16 cellular contexts compared by ENCODE assay signal in genomic region chr7:73999664-74000420, GRCh38. TPM values are rescaled to one million over a fixed set of nuclear protein-coding genes. Genes with fewer than 3 reads are reported as not detected.
A peak's percentile ranks its signal among the peaks of the same experiment; 100 is the strongest.
DNase-seq lines count a peak whose midpoint lies in the region; ATAC-seq and TF ChIP-seq lines count a peak whose summit lies in the region.
"Had no signal": no experiment of that assay in that cellular context is flagged by ENCODE, and none has a peak within 500 bp of the region (broad histone marks: within the 10 kb centered on the region; RNA-seq: fewer than 3 reads in every experiment).

No MANE protein-coding gene starts in this region.

- peaks cover 0 to 10% (median 5%) of the 10 kb centered on the region in 11 donors for H3K9me3 ChIP-seq in heart right ventricle
- peaks cover 0 to 5% (median 1%) of the 10 kb centered on the region in 4 donors for H3K9me3 ChIP-seq in esophagus muscularis mucosa
- no peaks in the 10 kb centered on the region for H3K9me3 ChIP-seq in A673 (ENCODE audit: low read depth, low read length, poor library complexity, severe bottlenecking)
- H3K9me3 ChIP-seq: HAP-1 had no signal

- TF ChIP-seq POLR2A in esophagus muscularis mucosa (IDR thresholded peaks at IDR 0.05; ENCODE audit: low read depth), result no peak

- H3K4me1 ChIP-seq in heart right ventricle, result peaks cover 0 to 28% (median 9%) of the 10 kb centered on the region in 9 donors
- H3K4me1 ChIP-seq in esophagus muscularis mucosa, result peaks cover 22 to 87% (median 78%) of the 10 kb centered on the region in 4 donors
- no peaks in the 10 kb centered on the region for H3K4me1 ChIP-seq in A673 (ENCODE audit: insufficient read depth, low read length, poor library complexity, severe bottlenecking)
- H3K4me1 ChIP-seq: HAP-1 had no signal

- POLR2A ChIA-PET in A673 (lab: Charles Lee; ENCODE audit: low non-redundant PET), result no interaction called here

- peak; percentile 20 for TF ChIP-seq EP300 in esophagus muscularis mucosa (IDR thresholded peaks at IDR 0.05)

- peak in 6 of 8 donors; percentile 20 to 53 (median 47) for ATAC-seq in heart right ventricle
- ATAC-seq: activated naive CD4-positive, alpha-beta T cell treated with anti-CD3 and anti-CD28 coated beads, Interleukin-2, amount 50 U/mL, for 72 hours had no signal

- H3K27me3 ChIP-seq in heart right ventricle (peaks cover 0 to 7% (median 0%) of the 10 kb centered on the region in 7 donors), esophagus muscularis mucosa (no peaks in the 10 kb centered on the region), A673 (replicated peaks; ENCODE audit: insufficient read depth, low read depth, low read length, poor library complexity) (no peaks in the 10 kb centered on the region)

- peaks cover 23% of the 10 kb centered on the region for H3K4me1 Mint-ChIP-seq in nephron

- peak overlapping the region in 1 of 10 donors; percentile 41 for H3K27ac ChIP-seq in heart right ventricle
- peak overlapping the region; percentile 75 to 91 (median 85) for H3K27ac ChIP-seq in esophagus muscularis mucosa (replicated peaks in 1 of 4)
- no peak overlapping the region for H3K27ac ChIP-seq in A673 (ENCODE audit: low read depth, low read length, poor library complexity, severe bottlenecking)

- CTCF ChIA-PET in A673 (lab: Charles Lee), result no interaction called here

- WGBS in heart right ventricle, 2 donors, result 54 to 59% methylated on average over 25 to 26 of the region's 26 CpGs
- 41% methylated on average over 22 of the region's 26 CpGs for WGBS in esophagus muscularis mucosa

- H3K27ac Mint-ChIP-seq in nephron, result peak overlapping the region in 2 of 3 experiments; percentile 78 to 88
- H3K27ac Mint-ChIP-seq: activated CD4-positive, alpha-beta memory T cell treated with anti-CD3 and anti-CD28 coated beads, Interleukin-2, amount 10 ng/mL, durations not matched to agents 7 days and 5 days; activated naive CD4-positive, alpha-beta T cell treated with anti-CD3 and anti-CD28 coated beads, Interleukin-2, amount 50 U/mL, for 72 hours; progenitor cell of endocrine pancreas had no signal

- intact Hi-C loops in heart right ventricle (cut with DNase I), result no loop called here
- intact Hi-C loops in cardiac septum (cut with DNase I), result no loop called here
- intact Hi-C loops in esophagus muscularis mucosa (cut with DNase I), result no loop called here
- intact Hi-C loops in A673 (cut with micrococcal nuclease; ENCODE audit: unreplicated experiment), result no loop called here

- H3K4me3 ChIP-seq in heart right ventricle (no peak overlapping the region), esophagus muscularis mucosa (peak overlapping the region in 1 of 4 donors; percentile 15), A673 (ENCODE audit: low read depth, low read length, poor library complexity, severe bottlenecking) (no peak overlapping the region)
- H3K4me3 ChIP-seq: HAP-1 had no signal

- peaks cover 31% of the 10 kb centered on the region for H3K27me3 Mint-ChIP-seq in nephron (ENCODE audit: low read depth)
- H3K27me3 Mint-ChIP-seq: progenitor cell of endocrine pancreas had no signal

- no peak overlapping the region for H3K4me3 Mint-ChIP-seq in nephron
- H3K4me3 Mint-ChIP-seq: activated CD4-positive, alpha-beta memory T cell treated with anti-CD3 and anti-CD28 coated beads, Interleukin-2, amount 10 ng/mL, durations not matched to agents 7 days and 5 days had no signal

- no peaks in the 10 kb centered on the region for H3K36me3 Mint-ChIP-seq in nephron (ENCODE audit: low read depth)

- TF ChIP-seq CTCF in heart right ventricle (IDR thresholded peaks at IDR 0.05), result no peak
- TF ChIP-seq CTCF in esophagus muscularis mucosa (IDR thresholded peaks at IDR 0.05), result no peak
- TF ChIP-seq CTCF in nephron (IDR thresholded peaks at IDR 0.05; ENCODE audit: unreplicated experiment in 3 of 3), result no peak
- no peak for TF ChIP-seq CTCF in A673 (conservative IDR thresholded peaks at IDR 0.05; ENCODE audit: low read depth, low read length)

- no peaks in the 10 kb centered on the region for H3K36me3 ChIP-seq in heart right ventricle
- H3K36me3 ChIP-seq in esophagus muscularis mucosa, result no peaks in the 10 kb centered on the region
- H3K36me3 ChIP-seq in A673 (ENCODE audit: insufficient read depth, low read length, poor library complexity, severe bottlenecking), result no peaks in the 10 kb centered on the region
- H3K36me3 ChIP-seq: HAP-1 had no signal

- DNase-seq in heart right ventricle, result no peak
- no peak for DNase-seq in cardiac septum (ENCODE audit: low spot score)
- DNase-seq in esophagus muscularis mucosa (ENCODE audit: extremely low spot score), result no peak
- no peak for DNase-seq in NCI-H2029 (lab: John Stamatoyannopoulos, UW)
- DNase-seq in NK-92 (lab: John Stamatoyannopoulos, UW; ENCODE audit: unreplicated experiment), result no peak
- no peak for DNase-seq in epidermal melanocyte (ENCODE audit: insufficient read length, low spot score)
- no peak for DNase-seq in A673 (ENCODE audit: low spot score)
- DNase-seq: activated CD4-positive, alpha-beta memory T cell treated with anti-CD3 and anti-CD28 coated beads, Interleukin-2, amount 10 ng/mL, durations not matched to agents 7 days and 5 days; AML-193; Karpas-422; T-helper 1 cell had no signal

- H3K9me3 Mint-ChIP-seq in nephron, result peaks cover 6% of the 10 kb centered on the region

- BruUV-seq in A673 (replicated peaks; lab: Mats Ljungman, UMichigan), result no TSS peak

RNA-seq across cellular contexts. Expression of gene ELN, which starts 28.1 kb away (rescaled TPM):
- 10 to 100 TPM; 14.2 to 65.0 (median 22.0) TPM for total RNA-seq in heart right ventricle
- 10 to 100 TPM; 65.8 to 99.8 TPM for polyA plus RNA-seq in heart right ventricle
- 41.2 TPM for total RNA-seq in cardiac septum
- 100 to 1,000 TPM; 337 to 646 (median 447) TPM for total RNA-seq in esophagus muscularis mucosa
- 47.6 and 65.9 TPM in 2 replicates for total RNA-seq in A673 (2021)
- total RNA-seq: activated CD4-positive, alpha-beta memory T cell treated with anti-CD3 and anti-CD28 coated beads, Interleukin-2, amount 10 ng/mL, durations not matched to agents 7 days and 5 days; activated naive CD4-positive, alpha-beta T cell treated with anti-CD3 and anti-CD28 coated beads, Interleukin-2, amount 50 U/mL, for 72 hours had no signal
- polyA plus RNA-seq: keratinocyte had no signal
